Comparison of ENCODE assay signal across 11 cellular contexts in the genomic region with DNA sequence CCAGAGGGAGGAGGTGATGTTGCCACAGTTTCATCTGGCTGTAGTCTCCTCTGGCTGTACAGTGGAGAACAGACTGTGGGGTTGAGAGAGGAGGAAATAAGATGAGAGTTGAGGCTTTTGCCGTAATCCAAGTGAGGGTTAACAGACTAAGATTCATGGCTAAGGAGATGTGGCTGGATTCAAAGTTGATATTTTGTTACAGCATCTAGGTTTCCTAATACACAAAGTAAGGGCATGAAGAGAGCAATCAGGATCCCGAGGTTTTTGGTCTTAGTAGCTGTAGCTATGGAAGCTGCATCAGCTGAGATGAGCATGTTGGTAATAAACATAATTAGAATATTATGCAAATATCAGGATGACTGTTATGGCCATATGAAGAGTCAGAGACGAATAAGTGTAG. TPM values are rescaled to one million over a fixed set of nuclear protein-coding genes. Genes with fewer than 3 reads are reported as not detected.
DNase-seq lines count a peak whose midpoint lies in the region; ATAC-seq, FAIRE-seq and TF ChIP-seq lines count a peak whose summit lies in the region.
"Had no signal": no experiment of that assay in that cellular context is flagged by ENCODE, and none has a peak within 500 bp of the region (broad histone marks: within the 10 kb centered on the region; RNA-seq: fewer than 3 reads in every experiment).

No MANE protein-coding gene starts in this region.

- H2AFZ ChIP-seq in keratinocyte (ENCODE audit: control insufficient read depth, low read length): no peak overlapping the region

- peaks cover 40% of the 10 kb centered on the region for H3K9me3 Mint-ChIP-seq in activated T-cell treated with anti-CD3 and anti-CD28 coated beads, Interleukin-2, amount 50 U/mL, for 4 hours
- H3K9me3 Mint-ChIP-seq in activated naive CD4-positive, alpha-beta T cell treated with anti-CD3 and anti-CD28 coated beads, Interleukin-2, amount 50 U/mL, for 72 hours: peaks cover 39 to 45% of the 10 kb centered on the region in 2 donors
- peaks cover 4 to 5% of the 10 kb centered on the region in 2 donors for H3K9me3 Mint-ChIP-seq in stimulated activated naive B cell treated with anti-CD40 and anti-IgM and Interleukin-4, amounts not matched to agents 10 μg/mL and 1 μg/mL and 100 μg/mL, for 72 hours

- H3K27ac Mint-ChIP-seq in activated naive CD4-positive, alpha-beta T cell treated with anti-CD3 and anti-CD28 coated beads, Interleukin-2, amount 50 U/mL, for 72 hours: peak overlapping the region; percentile 37 to 96
- H3K27ac Mint-ChIP-seq in stimulated activated naive B cell treated with anti-CD40 and anti-IgM and Interleukin-4, amounts not matched to agents 10 μg/mL and 1 μg/mL and 100 μg/mL, for 72 hours: no peak overlapping the region

- peaks cover 53% of the 10 kb centered on the region for H3K36me3 Mint-ChIP-seq in activated T-cell treated with anti-CD3 and anti-CD28 coated beads, Interleukin-2, amount 50 U/mL, for 4 hours (ENCODE audit: insufficient read depth)
- H3K36me3 Mint-ChIP-seq in activated naive CD4-positive, alpha-beta T cell treated with anti-CD3 and anti-CD28 coated beads, Interleukin-2, amount 50 U/mL, for 72 hours: peaks cover 69 to 73% of the 10 kb centered on the region in 2 donors
- peaks cover 47 to 55% of the 10 kb centered on the region in 2 donors for H3K36me3 Mint-ChIP-seq in stimulated activated naive B cell treated with anti-CD40 and anti-IgM and Interleukin-4, amounts not matched to agents 10 μg/mL and 1 μg/mL and 100 μg/mL, for 72 hours

- 99% methylated on average over 3 of the region's 3 CpGs for WGBS in prostate gland

- intact Hi-C loops in prostate gland (cut with DNase I): no loop called here

- H3K9ac ChIP-seq in keratinocyte (ENCODE audit: control insufficient read depth, extremely low read depth, insufficient read depth, low read length): no peak overlapping the region

- dilution Hi-C loops in keratinocyte (cut with MboI; ENCODE audit: extremely low pct_ligation_motif_present, low sequenced_read_pairs): no loop called here

- H3K36me3 ChIP-seq in keratinocyte (ENCODE audit: control insufficient read depth in 2 of 2, extremely low read depth in 1 of 2, insufficient read depth in 2 of 2, low read length in 2 of 2): peaks cover 8 to 11% of the 10 kb centered on the region in 2 experiments
- peaks cover 8 to 13% of the 10 kb centered on the region in 2 donors for H3K36me3 ChIP-seq in prostate gland

- peaks cover 25% of the 10 kb centered on the region for H3K4me1 Mint-ChIP-seq in activated T-cell treated with anti-CD3 and anti-CD28 coated beads, Interleukin-2, amount 50 U/mL, for 4 hours (ENCODE audit: low read depth)
- H3K4me1 Mint-ChIP-seq in stimulated activated naive B cell treated with anti-CD40 and anti-IgM and Interleukin-4, amounts not matched to agents 10 μg/mL and 1 μg/mL and 100 μg/mL, for 72 hours: peaks cover 26 to 37% of the 10 kb centered on the region in 2 donors

- no peak for DNase-seq in activated T-cell treated with anti-CD3 and anti-CD28 coated beads, Interleukin-2, amount 50 U/mL, for 4 hours
- no peak for DNase-seq in activated T-cell treated with anti-CD3 and anti-CD28 coated beads, Interleukin-2, amount 50 U/mL, for 48 hours
- no peak for DNase-seq in activated naive CD4-positive, alpha-beta T cell treated with anti-CD3 and anti-CD28 coated beads, Interleukin-2, amount 50 U/mL, for 72 hours (ENCODE audit: low spot score in 2 of 2)
- DNase-seq in keratinocyte (ENCODE audit: low read depth, low spot score) (no peak), prostate gland (ENCODE audit: low spot score) (no peak)
- DNase-seq in stimulated activated naive B cell treated with anti-CD40 and anti-IgM and Interleukin-4, amounts not matched to agents 10 μg/mL and 1 μg/mL and 100 μg/mL, for 72 hours: no peak
- DNase-seq: activated gamma-delta T cell, midbrain had no signal

- H3K4me3 Mint-ChIP-seq in activated T-cell treated with anti-CD3 and anti-CD28 coated beads, Interleukin-2, amount 50 U/mL, for 4 hours: peak overlapping the region; percentile 96
- peak overlapping the region; percentile 88 to 98 for H3K4me3 Mint-ChIP-seq in stimulated activated naive B cell treated with anti-CD40 and anti-IgM and Interleukin-4, amounts not matched to agents 10 μg/mL and 1 μg/mL and 100 μg/mL, for 72 hours

- peak overlapping the region; percentile 79 to 95 (median 90) for H3K4me3 ChIP-seq in keratinocyte (ENCODE audit: control insufficient read depth in 2 of 3, extremely low read depth in 1 of 3, insufficient read depth in 2 of 3, low read depth in 1 of 3, low read length in 3 of 3)
- H3K4me3 ChIP-seq in prostate gland: peak overlapping the region in 1 of 2 donors; percentile 74

- peaks cover 6% of the 10 kb centered on the region for H3K4me1 ChIP-seq in keratinocyte (ENCODE audit: control insufficient read depth, extremely low read depth, insufficient read depth, low read length)
- no peaks in the 10 kb centered on the region for H3K4me1 ChIP-seq in prostate gland (replicated peaks)

- H3K27me3 Mint-ChIP-seq in activated T-cell treated with anti-CD3 and anti-CD28 coated beads, Interleukin-2, amount 50 U/mL, for 4 hours (ENCODE audit: low read depth): no peaks in the 10 kb centered on the region
- no peaks in the 10 kb centered on the region for H3K27me3 Mint-ChIP-seq in stimulated activated naive B cell treated with anti-CD40 and anti-IgM and Interleukin-4, amounts not matched to agents 10 μg/mL and 1 μg/mL and 100 μg/mL, for 72 hours

- no peaks in the 10 kb centered on the region for H4K20me1 ChIP-seq in keratinocyte (ENCODE audit: control insufficient read depth, extremely low read depth, insufficient read depth, low read length)

- H3K4me2 ChIP-seq in keratinocyte (ENCODE audit: control insufficient read depth, extremely low read depth, insufficient read depth, low read depth, low read length): peak overlapping the region; percentile 87

- ATAC-seq in activated T-cell treated with anti-CD3 and anti-CD28 coated beads, Interleukin-2, amount 50 U/mL, for 4 hours: no peak
- ATAC-seq in activated naive CD4-positive, alpha-beta T cell treated with anti-CD3 and anti-CD28 coated beads, Interleukin-2, amount 50 U/mL, for 72 hours: no peak
- no peak for ATAC-seq in stimulated activated naive B cell treated with anti-CD40 and anti-IgM and Interleukin-4, amounts not matched to agents 10 μg/mL and 1 μg/mL and 100 μg/mL, for 72 hours (replicated peaks)
- ATAC-seq in HG02759 (IDR thresholded peaks at IDR 0.05; ENCODE audit: unreplicated experiment): no peak
- no peak for ATAC-seq in HG02623 (IDR thresholded peaks at IDR 0.05; ENCODE audit: unreplicated experiment)

- H3K27me3 ChIP-seq in keratinocyte (ENCODE audit: control insufficient read depth, extremely low read depth, insufficient read depth, low read length) (no peaks in the 10 kb centered on the region), prostate gland (replicated peaks; ENCODE audit: insufficient read depth) (no peaks in the 10 kb centered on the region)

- H3K9me3 ChIP-seq in keratinocyte (ENCODE audit: control insufficient read depth, low read depth, low read length): no peaks in the 10 kb centered on the region
- H3K9me3 ChIP-seq in prostate gland: no peaks in the 10 kb centered on the region

- TF ChIP-seq CTCF in keratinocyte (optimal IDR thresholded peaks at IDR 0.05 in 1 of 3, IDR thresholded peaks at IDR 0.05 in 1 of 3, conservative IDR thresholded peaks at IDR 0.05 in 1 of 3; ENCODE audit: extremely low read depth in 1 of 3, insufficient read depth in 2 of 3, low read length in 3 of 3) (no peak), prostate gland (IDR thresholded peaks at IDR 0.05) (no peak)

- H3K79me2 ChIP-seq in keratinocyte (ENCODE audit: control insufficient read depth, insufficient read depth, low read length): peaks cover 40% of the 10 kb centered on the region

- no peaks in the 10 kb centered on the region for H3K9me1 ChIP-seq in keratinocyte (ENCODE audit: control insufficient read depth, extremely low read depth, insufficient read depth, low read length)

- no peak overlapping the region for H3K27ac ChIP-seq in keratinocyte (ENCODE audit: control insufficient read depth, insufficient read depth, low read length)
- no peak overlapping the region for H3K27ac ChIP-seq in prostate gland

- no peak for TF ChIP-seq POLR2A in prostate gland (IDR thresholded peaks at IDR 0.05)

- FAIRE-seq in keratinocyte (lab: Jason Lieb, UNC): peak; percentile 29

RNA-seq across cellular contexts. Expression of a gene that starts 1.4 kb away (rescaled TPM):
- total RNA-seq in activated T-cell treated with anti-CD3 and anti-CD28 coated beads, Interleukin-2, amount 50 U/mL, for 4 hours: 1 to 10 TPM; 5.5 to 7.6 (median 5.7) TPM
- total RNA-seq in activated naive CD4-positive, alpha-beta T cell treated with anti-CD3 and anti-CD28 coated beads, Interleukin-2, amount 50 U/mL, for 72 hours: 1 to 10 TPM; 7.3 to 9.6 TPM
- 5.4 to 7.4 TPM (median 6.9 TPM) in 3 replicates for polyA plus RNA-seq in keratinocyte
- 4.0 TPM for polyA plus RNA-seq in keratinocyte (2011; ENCODE audit: low read depth)
- 1.9 and 4.0 TPM in 2 replicates for polyA plus RNA-seq in keratinocyte (2011; cell fraction: cytosol; rRNA removed)
- polyA plus RNA-seq in keratinocyte (2011; cell fraction: nucleus; rRNA removed): 8.6 and 10.6 TPM in 2 replicates
- polyA plus RNA-seq in keratinocyte (2012; ENCODE audit: low replicate concordance): 4.5 and 5.0 TPM in 2 replicates
- 4.6 to 23.5 TPM (median 10.6 TPM) in 3 replicates for polyA minus RNA-seq in keratinocyte
- 7.7 TPM for polyA minus RNA-seq in keratinocyte (2011; cell fraction: cytosol; rRNA and poly(A)+ RNA removed)
- 18.7 and 20.9 TPM in 2 replicates for polyA minus RNA-seq in keratinocyte (2011; cell fraction: nucleus; rRNA and poly(A)+ RNA removed)
- total RNA-seq in prostate gland: 10 to 100 TPM; 20.1 to 22.5 TPM

RNA-seq across cellular contexts. Expression of a gene that starts 20.6 kb away (rescaled TPM):
- 1 to 10 TPM; 4.0 to 6.9 (median 5.9) TPM for total RNA-seq in activated T-cell treated with anti-CD3 and anti-CD28 coated beads, Interleukin-2, amount 50 U/mL, for 4 hours
- total RNA-seq in activated naive CD4-positive, alpha-beta T cell treated with anti-CD3 and anti-CD28 coated beads, Interleukin-2, amount 50 U/mL, for 72 hours: 1 to 10 TPM; 7.1 to 7.5 TPM
- polyA plus RNA-seq in keratinocyte: 3.7 to 4.7 TPM (median 4.4 TPM) in 3 replicates
- polyA plus RNA-seq in keratinocyte (2011; ENCODE audit: low read depth): 0.41 TPM
- 1.6 and 2.5 TPM in 2 replicates for polyA plus RNA-seq in keratinocyte (2011; cell fraction: cytosol; rRNA removed)
- 7.7 and 7.9 TPM in 2 replicates for polyA plus RNA-seq in keratinocyte (2011; cell fraction: nucleus; rRNA removed)
- 1.8 and 3.0 TPM in 2 replicates for polyA plus RNA-seq in keratinocyte (2012; ENCODE audit: low replicate concordance)
- 1.6 to 7.9 TPM (median 6.8 TPM) in 3 replicates for polyA minus RNA-seq in keratinocyte
- 3.1 TPM for polyA minus RNA-seq in keratinocyte (2011; cell fraction: cytosol; rRNA and poly(A)+ RNA removed)
- 3.6 and 5.4 TPM in 2 replicates for polyA minus RNA-seq in keratinocyte (2011; cell fraction: nucleus; rRNA and poly(A)+ RNA removed)
- total RNA-seq in prostate gland: 1 to 10 TPM; 8.5 to 8.9 TPM

RNA-seq across cellular contexts. Expression of a gene that starts 21.4 kb away (rescaled TPM):
- 10 to 100 TPM; 14.7 to 17.6 (median 15.5) TPM for total RNA-seq in activated T-cell treated with anti-CD3 and anti-CD28 coated beads, Interleukin-2, amount 50 U/mL, for 4 hours
- 10 to 100 TPM; 16.1 to 21.3 TPM for total RNA-seq in activated naive CD4-positive, alpha-beta T cell treated with anti-CD3 and anti-CD28 coated beads, Interleukin-2, amount 50 U/mL, for 72 hours
- 6.6 to 9.6 TPM (median 7.2 TPM) in 3 replicates for polyA plus RNA-seq in keratinocyte
- 13.1 TPM for polyA plus RNA-seq in keratinocyte (2011; ENCODE audit: low read depth)
- polyA plus RNA-seq in keratinocyte (2011; cell fraction: cytosol; rRNA removed): 5.0 and 8.6 TPM in 2 replicates
- polyA plus RNA-seq in keratinocyte (2011; cell fraction: nucleus; rRNA removed): 8.1 and 8.9 TPM in 2 replicates
- polyA plus RNA-seq in keratinocyte (2012; ENCODE audit: low replicate concordance): 4.8 and 5.9 TPM in 2 replicates
- 5.6 to 15.1 TPM (median 6.8 TPM) in 3 replicates for polyA minus RNA-seq in keratinocyte
- 11.1 TPM for polyA minus RNA-seq in keratinocyte (2011; cell fraction: cytosol; rRNA and poly(A)+ RNA removed)
- 9.4 and 14.0 TPM in 2 replicates for polyA minus RNA-seq in keratinocyte (2011; cell fraction: nucleus; rRNA and poly(A)+ RNA removed)
- 10 to 100 TPM; 15.4 to 34.8 TPM for total RNA-seq in prostate gland

RNA-seq across cellular contexts. Expression of a gene that starts 39.0 kb away (rescaled TPM):
- total RNA-seq in activated T-cell treated with anti-CD3 and anti-CD28 coated beads, Interleukin-2, amount 50 U/mL, for 4 hours: 1 to 10 TPM; 1.3 to 2.1 (median 1.6) TPM
- 1 to 10 TPM in 1 of 2 donors, under 1 TPM in 1; 0.62 to 2.1 TPM for total RNA-seq in activated naive CD4-positive, alpha-beta T cell treated with anti-CD3 and anti-CD28 coated beads, Interleukin-2, amount 50 U/mL, for 72 hours
- polyA plus RNA-seq in keratinocyte: 1.7 to 2.8 TPM (median 2.3 TPM) in 3 replicates
- 0.09 TPM for polyA plus RNA-seq in keratinocyte (2011; ENCODE audit: low read depth)
- polyA plus RNA-seq in keratinocyte (2011; cell fraction: cytosol; rRNA removed): 0.45 and 1.2 TPM in 2 replicates
- polyA plus RNA-seq in keratinocyte (2011; cell fraction: nucleus; rRNA removed): 5.5 and 6.2 TPM in 2 replicates
- polyA plus RNA-seq in keratinocyte (2012; ENCODE audit: low replicate concordance): 0.68 and 1.5 TPM in 2 replicates
- 0.89 to 4.0 TPM (median 2.2 TPM) in 3 replicates for polyA minus RNA-seq in keratinocyte
- 0.58 TPM for polyA minus RNA-seq in keratinocyte (2011; cell fraction: cytosol; rRNA and poly(A)+ RNA removed)
- 1.7 and 3.2 TPM in 2 replicates for polyA minus RNA-seq in keratinocyte (2011; cell fraction: nucleus; rRNA and poly(A)+ RNA removed)
- total RNA-seq in prostate gland: 1 to 10 TPM; 2.7 to 5.6 TPM
- polyA plus RNA-seq: CD14-positive monocyte had no signal
